ENCODE assay signal across 16 cellular contexts in genomic region chr6:5979650-5980427, GRCh38. TPM values are rescaled to one million over a fixed set of nuclear protein-coding genes. Genes with fewer than 3 reads are reported as not detected.
A peak's percentile ranks its signal among the peaks of the same experiment; 100 is the strongest.
DNase-seq lines count a peak whose midpoint lies in the region; ATAC-seq and TF ChIP-seq lines count a peak whose summit lies in the region.
"Had no signal": no experiment of that assay in that cellular context is flagged by ENCODE, and none has a peak within 500 bp of the region (broad histone marks: within the 10 kb centered on the region; RNA-seq: fewer than 3 reads in every experiment).

No MANE protein-coding gene starts in this region.

- H3K27me3 ChIP-seq in psoas muscle (ENCODE audit: insufficient read depth in 3 of 3, low read length in 2 of 3), result peaks cover 0 to 10% (median 0%) of the 10 kb centered on the region in 3 donors

- H3K4me3 ChIP-seq in psoas muscle, result no peak overlapping the region

- DNase-seq in NOMO-1 treated with DMSO at 0.1 percent for 48 hours (lab: John Stamatoyannopoulos, UW; ENCODE audit: unreplicated experiment) (peak; percentile 15), NOMO-1 treated with dmso at 0.1 percent for 144 hours (lab: John Stamatoyannopoulos, UW; ENCODE audit: unreplicated experiment) (no peak), Kasumi-1 (lab: John Stamatoyannopoulos, UW) (peak; percentile 16 to 17), psoas muscle (no peak), GM13977 (ENCODE audit: low spot score) (no peak), NCI-H2227 treated with DMSO at 0.1 percent for 48 hours (lab: John Stamatoyannopoulos, UW) (no peak)
- DNase-seq: activated gamma-delta T cell, H7, kidney glomerular epithelial cell, NCI-H2081 treated with DMSO at 0.1 percent for 48 hours, NCI-H82, nephron progenitor cell, T1000 had no signal

- H3K36me3 Mint-ChIP-seq in dendritic cell treated with granulocyte-macrophage colony-stimulating factor and Interleukin-4, amounts not matched to agents 40 ng/mL and 50 ng/mL, for 4 days (ENCODE audit: low read depth), result no peaks in the 10 kb centered on the region

- intact Hi-C loops in dendritic cell treated with granulocyte-macrophage colony-stimulating factor and Interleukin-4, amounts not matched to agents 40 ng/mL and 50 ng/mL, for 4 days (cut with micrococcal nuclease), result no loop called here
- intact Hi-C loops in psoas muscle (cut with DNase I), result no loop called here

- H3K27ac Mint-ChIP-seq in dendritic cell treated with granulocyte-macrophage colony-stimulating factor and Interleukin-4, amounts not matched to agents 40 ng/mL and 50 ng/mL, for 4 days, result peak overlapping the region; percentile 51
- H3K27ac Mint-ChIP-seq: nephron progenitor cell had no signal

- TF ChIP-seq CTCF in psoas muscle (IDR thresholded peaks at IDR 0.05), result no peak
- TF ChIP-seq CTCF in GM13977 (IDR thresholded peaks at IDR 0.05; ENCODE audit: extremely low read depth, insufficient read depth, missing control alignments), result no peak

- no peaks in the 10 kb centered on the region for H3K9me3 Mint-ChIP-seq in dendritic cell treated with granulocyte-macrophage colony-stimulating factor and Interleukin-4, amounts not matched to agents 40 ng/mL and 50 ng/mL, for 4 days

- no peak overlapping the region for H3K27ac ChIP-seq in psoas muscle
- H3K27ac ChIP-seq: KMS-11 had no signal

- peaks cover 40% of the 10 kb centered on the region for H3K27me3 Mint-ChIP-seq in dendritic cell treated with granulocyte-macrophage colony-stimulating factor and Interleukin-4, amounts not matched to agents 40 ng/mL and 50 ng/mL, for 4 days

- in situ Hi-C loops in GM13977 (cut with MboI; ENCODE audit: low pct_unique_long_range_greater_than_20kb, low sequenced_read_pairs, unreplicated experiment), result loop anchor here (25.0 kb wide), 1 partner anchor 518 kb away; no protein-coding TSS in a partner anchor

- peaks cover 16% of the 10 kb centered on the region for H3K4me1 Mint-ChIP-seq in dendritic cell treated with granulocyte-macrophage colony-stimulating factor and Interleukin-4, amounts not matched to agents 40 ng/mL and 50 ng/mL, for 4 days (ENCODE audit: low read depth)

- no peaks in the 10 kb centered on the region for H3K36me3 ChIP-seq in psoas muscle (ENCODE audit: insufficient read depth in 1 of 2, low read depth in 1 of 2)

- no peaks in the 10 kb centered on the region for H3K9me3 ChIP-seq in psoas muscle

- 33 to 42% (median 40%) methylated on average over 9 of the region's 9 CpGs for WGBS in psoas muscle, 3 donors

- peaks cover 5% of the 10 kb centered on the region for H3K4me1 ChIP-seq in psoas muscle

- no peak overlapping the region for H3K4me3 Mint-ChIP-seq in dendritic cell treated with granulocyte-macrophage colony-stimulating factor and Interleukin-4, amounts not matched to agents 40 ng/mL and 50 ng/mL, for 4 days
- H3K4me3 Mint-ChIP-seq: nephron progenitor cell had no signal

- ATAC-seq in psoas muscle (peak; percentile 49 to 85 (median 80)), HG02610 (IDR thresholded peaks at IDR 0.05; ENCODE audit: unreplicated experiment) (no peak)

RNA-seq across cellular contexts. Expression of gene NRN1, which starts 26.9 kb away (rescaled TPM):
- total RNA-seq in psoas muscle, result 10 to 100 TPM in 1 of 4 donors, 1 to 10 TPM in 3; 4.6 to 12.8 (median 7.4) TPM
- 1 to 10 TPM; 4.7 to 9.3 (median 7.7) TPM for polyA plus RNA-seq in psoas muscle
- total RNA-seq: H7 had no signal

Comparison
In these comparisons a context has a peak if more than half of its experiments do, and no peak if none do; other contexts are left out.
1. DNase-seq: peak in NOMO-1 treated with DMSO at 0.1 percent for 48 hours (single experiment) and Kasumi-1 (2 of 2); none in NOMO-1 treated with dmso at 0.1 percent for 144 hours (single experiment), psoas muscle (0 of 2), GM13977 (single experiment) and NCI-H2227 treated with DMSO at 0.1 percent for 48 hours (single experiment).